In genomic region chr22:23432719-23433118, GRCh38 we compare ENCODE assay signal across 8 cellular contexts.
A peak's percentile ranks its signal among the peaks of the same experiment; 100 is the strongest.
DNase-seq lines count a peak whose midpoint lies in the region; ATAC-seq, FAIRE-seq and TF ChIP-seq lines count a peak whose summit lies in the region.
"Not testable (repeated sequence)": the region's sequence is repeated elsewhere in the genome, so short reads cannot be mapped to it uniquely, and the experiment has no call there.

No MANE protein-coding gene starts in this region.

- POLR2A ChIA-PET in CD8-positive, alpha-beta memory T cell (lab: Charles Lee), result not testable (repeated sequence)
- POLR2A ChIA-PET in HepG2 (lab: Yijun Ruan, JAX), result interaction anchor here (1.6 kb wide), 1 partner anchor 103 kb away, joined by 3 read pairs; no protein-coding TSS in a partner anchor

- H2AFZ ChIP-seq in Loucy (ENCODE audit: low read length), result peak overlapping the region; percentile 87
- H2AFZ ChIP-seq in HepG2 (ENCODE audit: low read length); neural progenitor cell (replicated peaks): not testable (repeated sequence)

- in situ Hi-C loops in HepG2 (cut with HindIII; ENCODE audit: extremely low pct_ligation_motif_present, low pct_unique_long_range_greater_than_20kb), result not testable (repeated sequence)

- H3K79me2 ChIP-seq in Loucy (ENCODE audit: insufficient read depth, low read length); HepG2 (ENCODE audit: insufficient read depth, low read length); neural progenitor cell (ENCODE audit: low read depth): not testable (repeated sequence)

- not testable (repeated sequence) for TF ChIP-seq RAD21 in HepG2 (CRISPR knock-in tag; IDR thresholded peaks at IDR 0.05)

- H3K4me3 Mint-ChIP-seq in CD8-positive, alpha-beta memory T cell, result peak overlapping the region in 4 of 7 donors; percentile 49 to 85 (median 54)
- peak overlapping the region; percentile 66 to 71 for H3K4me3 Mint-ChIP-seq in activated T-cell treated with anti-CD3 and anti-CD28 coated beads, Interleukin-2, amount 50 U/mL, for 72 hours
- peak overlapping the region; percentile 50 for H3K4me3 Mint-ChIP-seq in central memory CD8-positive, alpha-beta T cell
- peak overlapping the region; percentile 38 for H3K4me3 Mint-ChIP-seq in neural progenitor cell
- peak overlapping the region; percentile 81 for H3K4me3 Mint-ChIP-seq in type B pancreatic cell

- peak overlapping the region; percentile 83 for H3K4me2 ChIP-seq in Loucy (ENCODE audit: low read depth, low read length, poor library complexity, severe bottlenecking)
- peak overlapping the region; percentile 84 for H3K4me2 ChIP-seq in HepG2 (ENCODE audit: low read depth, low read length)
- peak overlapping the region; percentile 53 for H3K4me2 ChIP-seq in neural progenitor cell

- not testable (repeated sequence) for DNase-seq in CD8-positive, alpha-beta memory T cell; WERI-Rb-1; activated T-cell treated with anti-CD3 and anti-CD28 coated beads, Interleukin-2, amount 50 U/mL, for 72 hours; central memory CD8-positive, alpha-beta T cell (ENCODE audit: low spot score in 2 of 2); HepG2 (ENCODE audit: low spot score); neural progenitor cell (ENCODE audit: low spot score); type B pancreatic cell (ENCODE audit: extremely low spot score, unreplicated experiment)

- WGBS in HepG2 (ENCODE audit: low lambda C conversion rate), result no CpG with 5 or more reads among the region's 10 CpGs

- not testable (repeated sequence) for H3K27me3 ChIP-seq in CD8-positive, alpha-beta memory T cell (ENCODE audit: insufficient read depth, low read length, poor library complexity, severe bottlenecking); Loucy (ENCODE audit: insufficient read depth, low read length, poor library complexity, severe bottlenecking); WERI-Rb-1 (ENCODE audit: insufficient read depth, low read depth, severe bottlenecking); HepG2 (ENCODE audit: control insufficient read depth in 1 of 2, insufficient read depth in 2 of 2, low read length in 2 of 2); neural progenitor cell

- not testable (repeated sequence) for H3K36me3 ChIP-seq in CD8-positive, alpha-beta memory T cell (ENCODE audit: insufficient read depth, low read length); Loucy (ENCODE audit: insufficient read depth, low read length); WERI-Rb-1; HepG2 (replicated peaks in 1 of 2; ENCODE audit: control insufficient read depth in 1 of 2, insufficient read depth in 2 of 2, low read length in 2 of 2); neural progenitor cell

- peaks cover 7 to 11% (median 10%) of the 10 kb centered on the region in 3 donors for H3K4me1 Mint-ChIP-seq in CD8-positive, alpha-beta memory T cell
- H3K4me1 Mint-ChIP-seq in activated T-cell treated with anti-CD3 and anti-CD28 coated beads, Interleukin-2, amount 50 U/mL, for 72 hours (ENCODE audit: low read depth); central memory CD8-positive, alpha-beta T cell: not testable (repeated sequence)
- H3K4me1 Mint-ChIP-seq in neural progenitor cell (peaks cover 51% of the 10 kb centered on the region), type B pancreatic cell (ENCODE audit: unreplicated experiment) (peaks cover 28% of the 10 kb centered on the region)

- intact Hi-C loops in HepG2 (cut with micrococcal nuclease; ENCODE audit: unreplicated experiment), result not testable (repeated sequence)

- H3K9ac ChIP-seq in Loucy (ENCODE audit: low read depth, low read length, poor library complexity, severe bottlenecking) (peak overlapping the region; percentile 51), HepG2 (ENCODE audit: insufficient read depth, low read depth, low read length) (0 out of 2 replicates have a peak overlapping the region, but pooled peaks have one; percentile 36)
- not testable (repeated sequence) for H3K9ac ChIP-seq in neural progenitor cell

- not testable (repeated sequence) for BruUV-seq in HepG2 (replicated peaks; lab: Mats Ljungman, UMichigan)

- CTCF ChIA-PET in CD8-positive, alpha-beta memory T cell (lab: Charles Lee); HepG2 (lab: Yijun Ruan, JAX; ENCODE audit: low intra/inter-chr PET ratio, low total read pairs): not testable (repeated sequence)

- H3K36me3 Mint-ChIP-seq in CD8-positive, alpha-beta memory T cell, result peaks cover 4 to 17% (median 6%) of the 10 kb centered on the region in 3 donors
- peaks cover 6 to 13% of the 10 kb centered on the region in 2 donors for H3K36me3 Mint-ChIP-seq in activated T-cell treated with anti-CD3 and anti-CD28 coated beads, Interleukin-2, amount 50 U/mL, for 72 hours (ENCODE audit: insufficient read depth in 2 of 2)
- not testable (repeated sequence) for H3K36me3 Mint-ChIP-seq in central memory CD8-positive, alpha-beta T cell (ENCODE audit: insufficient read depth); neural progenitor cell; type B pancreatic cell

- H3K27ac ChIP-seq in CD8-positive, alpha-beta memory T cell (ENCODE audit: low read depth, low read length); HepG2 (ENCODE audit: extremely low read length, insufficient read depth, low read length); neural progenitor cell: not testable (repeated sequence)
- H3K27ac ChIP-seq in WERI-Rb-1, result peak overlapping the region; percentile 66

- not testable (repeated sequence) for H3K9me3 ChIP-seq in CD8-positive, alpha-beta memory T cell (ENCODE audit: low read length); Loucy (ENCODE audit: insufficient read depth, low read depth, low read length); WERI-Rb-1 (ENCODE audit: severe bottlenecking); neural progenitor cell (ENCODE audit: low read depth)
- peaks cover 13% of the 10 kb centered on the region for H3K9me3 ChIP-seq in HepG2 (ENCODE audit: low read length)

- not testable (repeated sequence) for H3K9me2 ChIP-seq in Loucy (replicated peaks; ENCODE audit: low read depth, low read length)

- H3K9me3 Mint-ChIP-seq in CD8-positive, alpha-beta memory T cell, result peaks cover 9 to 24% (median 17%) of the 10 kb centered on the region in 5 donors
- H3K9me3 Mint-ChIP-seq in activated T-cell treated with anti-CD3 and anti-CD28 coated beads, Interleukin-2, amount 50 U/mL, for 72 hours, result peaks cover 5 to 11% of the 10 kb centered on the region in 2 donors
- peaks cover 12% of the 10 kb centered on the region for H3K9me3 Mint-ChIP-seq in central memory CD8-positive, alpha-beta T cell
- H3K9me3 Mint-ChIP-seq in neural progenitor cell, result peaks cover 30% of the 10 kb centered on the region
- H3K9me3 Mint-ChIP-seq in type B pancreatic cell, result not testable (repeated sequence)

- FAIRE-seq in HepG2 (lab: Jason Lieb, UNC), result not testable (repeated sequence)

- not testable (repeated sequence) for TF ChIP-seq CTCF in Loucy (conservative IDR thresholded peaks at IDR 0.05; ENCODE audit: low read length); WERI-Rb-1 (IDR thresholded peaks at IDR 0.05; ENCODE audit: low read depth, low read length); HepG2 (CRISPR knock-in tag; IDR thresholded peaks at IDR 0.05); neural progenitor cell (IDR thresholded peaks at IDR 0.05); type B pancreatic cell (conservative IDR thresholded peaks at IDR 0.05)

- not testable (repeated sequence) for H3K4me1 ChIP-seq in CD8-positive, alpha-beta memory T cell (ENCODE audit: insufficient read depth, low read length)
- H3K4me1 ChIP-seq in Loucy (ENCODE audit: insufficient read depth, low read length, poor library complexity, severe bottlenecking), result peaks cover 13% of the 10 kb centered on the region
- peaks cover 44% of the 10 kb centered on the region for H3K4me1 ChIP-seq in HepG2 (ENCODE audit: insufficient read depth, low read length)
- peaks cover 21% of the 10 kb centered on the region for H3K4me1 ChIP-seq in neural progenitor cell

- not testable (repeated sequence) for TF ChIP-seq POLR2A in HepG2 (IDR thresholded peaks at IDR 0.05; ENCODE audit: insufficient read depth in 1 of 2, low read depth in 2 of 2, low read length in 2 of 2)

- H3K4me3 ChIP-seq in CD8-positive, alpha-beta memory T cell (ENCODE audit: low read length); WERI-Rb-1 (ENCODE audit: low read depth, low read length); neural progenitor cell: not testable (repeated sequence)
- peak overlapping the region; percentile 73 for H3K4me3 ChIP-seq in Loucy (ENCODE audit: low read length, poor library complexity, severe bottlenecking)
- peak overlapping the region; percentile 2 to 64 (median 44); a peak in 5 of 6 replicates for H3K4me3 ChIP-seq in HepG2 (replicated peaks in 1 of 3; ENCODE audit: insufficient read depth in 1 of 3, low read depth in 2 of 3, low read length in 3 of 3)

- not testable (repeated sequence) for ATAC-seq in activated T-cell treated with anti-CD3 and anti-CD28 coated beads, Interleukin-2, amount 50 U/mL, for 72 hours (replicated peaks in 1 of 2); central memory CD8-positive, alpha-beta T cell (replicated peaks; ENCODE audit: extremely low read depth, poor library complexity, severe bottlenecking)
- ATAC-seq in HepG2, result peak; percentile 43

- not testable (repeated sequence) for H3K27ac Mint-ChIP-seq in CD8-positive, alpha-beta memory T cell; activated T-cell treated with anti-CD3 and anti-CD28 coated beads, Interleukin-2, amount 50 U/mL, for 72 hours; central memory CD8-positive, alpha-beta T cell (ENCODE audit: low read depth)
- H3K27ac Mint-ChIP-seq in neural progenitor cell (peak overlapping the region; percentile 95), type B pancreatic cell (peak overlapping the region; percentile 74)

- H3K27me3 Mint-ChIP-seq in CD8-positive, alpha-beta memory T cell, result peaks cover 5 to 20% of the 10 kb centered on the region in 2 donors
- not testable (repeated sequence) for H3K27me3 Mint-ChIP-seq in activated T-cell treated with anti-CD3 and anti-CD28 coated beads, Interleukin-2, amount 50 U/mL, for 72 hours (ENCODE audit: low read depth); type B pancreatic cell
- H3K27me3 Mint-ChIP-seq in central memory CD8-positive, alpha-beta T cell, result peaks cover 27% of the 10 kb centered on the region
- H3K27me3 Mint-ChIP-seq in neural progenitor cell (ENCODE audit: insufficient read depth, low read depth), result peaks cover 13% of the 10 kb centered on the region

- not testable (repeated sequence) for TF ChIP-seq EP300 in HepG2 (IDR thresholded peaks at IDR 0.05; ENCODE audit: low read depth in 2 of 2, low read length in 2 of 2); HepG2 (CRISPR knock-in tag; IDR thresholded peaks at IDR 0.05; ENCODE audit: borderline replicate concordance)

- not testable (repeated sequence) for H4K20me1 ChIP-seq in Loucy (ENCODE audit: insufficient read depth, low read length, poor library complexity, severe bottlenecking); HepG2 (ENCODE audit: insufficient read depth, low read length); neural progenitor cell (ENCODE audit: low read depth)

- H3F3A ChIP-seq in Loucy (ENCODE audit: low read depth); neural progenitor cell (ENCODE audit: low read depth): not testable (repeated sequence)
